ENCODE assay signal across 16 cellular contexts in the genomic region with DNA sequence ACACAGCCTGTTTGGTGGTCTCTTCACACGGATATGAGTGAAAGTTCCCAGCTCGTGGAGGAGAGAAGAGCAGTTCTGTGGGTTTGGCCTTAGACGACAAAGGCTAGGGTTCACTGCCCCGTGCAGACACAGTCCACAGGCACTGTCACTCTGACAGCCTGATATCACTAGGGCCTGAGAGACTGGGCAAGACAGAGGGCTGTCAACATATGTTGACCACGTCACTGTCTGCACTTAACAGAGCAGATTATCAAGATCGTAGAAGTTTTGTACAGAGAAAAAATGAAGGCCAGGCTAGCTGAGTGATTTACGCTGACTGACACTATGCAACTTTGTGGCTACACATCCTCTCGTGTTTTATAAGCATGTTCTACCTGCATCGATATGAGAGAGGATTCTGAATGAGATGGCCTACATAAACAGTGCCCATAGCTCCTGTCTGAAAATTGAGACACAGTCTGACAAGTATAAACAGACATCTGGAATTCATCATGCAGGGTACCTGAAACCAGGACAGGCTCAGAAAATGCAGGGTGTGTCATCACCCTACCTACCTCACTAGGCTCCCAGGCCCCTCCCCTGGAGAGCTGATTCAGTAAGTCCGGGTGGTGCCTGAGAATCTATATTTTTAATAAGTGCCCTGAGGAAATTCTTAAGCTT.
DNase-seq lines count a peak whose midpoint lies in the region; ATAC-seq and TF ChIP-seq lines count a peak whose summit lies in the region.
"Had no signal": no experiment of that assay in that cellular context is flagged by ENCODE, and none has a peak within 500 bp of the region (broad histone marks: within the 10 kb centered on the region; RNA-seq: fewer than 3 reads in every experiment).

No MANE protein-coding gene starts in this region.

- H3K36me3 ChIP-seq in esophagus (ENCODE audit: control insufficient read depth in 2 of 2, insufficient read depth in 2 of 2, low read length in 1 of 2) (no peaks in the 10 kb centered on the region), psoas muscle (ENCODE audit: insufficient read depth in 1 of 2, low read depth in 1 of 2) (no peaks in the 10 kb centered on the region)
- H3K36me3 ChIP-seq: upper lobe of right lung had no signal

- DNase-seq in activated CD8-positive, alpha-beta T cell treated with anti-CD3 and anti-CD28 coated beads for 36 hours: peak; percentile 37
- no peak for DNase-seq in activated CD8-positive, alpha-beta T cell treated with anti-CD3 and anti-CD28 coated beads, Interleukin-2, amount 10 ng/mL, durations not matched to agents 7 days and 5 days
- peak; percentile 91 for DNase-seq in RWPE1 (ENCODE audit: low spot score)
- no peak for DNase-seq in substantia nigra (lab: John Stamatoyannopoulos, UW)
- DNase-seq in naive thymus-derived CD8-positive, alpha-beta T cell: no peak
- DNase-seq in globus pallidus (ENCODE audit: low spot score): no peak
- DNase-seq in psoas muscle: no peak
- DNase-seq: activated naive CD4-positive, alpha-beta T cell treated with anti-CD3 and anti-CD28 coated beads, Interleukin-2, amount 10 ng/mL, durations not matched to agents 7 days and 5 days; Calu3; effector memory CD4-positive, alpha-beta T cell; NCI-H1048; upper lobe of right lung had no signal

- H3K36me3 Mint-ChIP-seq in activated CD8-positive, alpha-beta T cell treated with anti-CD3 and anti-CD28 coated beads for 36 hours (ENCODE audit: low read depth): peaks cover 6% of the 10 kb centered on the region
- H3K36me3 Mint-ChIP-seq in activated CD8-positive, alpha-beta T cell treated with anti-CD3 and anti-CD28 coated beads, Interleukin-2, amount 10 ng/mL, durations not matched to agents 7 days and 5 days (ENCODE audit: low read depth): no peaks in the 10 kb centered on the region
- H3K36me3 Mint-ChIP-seq in naive thymus-derived CD8-positive, alpha-beta T cell: peaks cover 0 to 9% (median 7%) of the 10 kb centered on the region in 3 donors
- H3K36me3 Mint-ChIP-seq: brain had no signal

- TF ChIP-seq CTCF in activated CD8-positive, alpha-beta T cell treated with anti-CD3 and anti-CD28 coated beads for 36 hours (IDR thresholded peaks at IDR 0.05): no peak
- TF ChIP-seq CTCF in RWPE1 (conservative IDR thresholded peaks at IDR 0.05; ENCODE audit: low read depth) (no peak), psoas muscle (IDR thresholded peaks at IDR 0.05) (no peak)

- H3K27me3 Mint-ChIP-seq in activated CD8-positive, alpha-beta T cell treated with anti-CD3 and anti-CD28 coated beads for 36 hours: no peaks in the 10 kb centered on the region
- H3K27me3 Mint-ChIP-seq in activated CD8-positive, alpha-beta T cell treated with anti-CD3 and anti-CD28 coated beads, Interleukin-2, amount 10 ng/mL, durations not matched to agents 7 days and 5 days (ENCODE audit: low read depth): no peaks in the 10 kb centered on the region
- H3K27me3 Mint-ChIP-seq in naive thymus-derived CD8-positive, alpha-beta T cell: no peaks in the 10 kb centered on the region
- H3K27me3 Mint-ChIP-seq: activated naive CD4-positive, alpha-beta T cell treated with anti-CD3 and anti-CD28 coated beads, Interleukin-2, amount 10 ng/mL, durations not matched to agents 7 days and 5 days; brain had no signal

- no peaks in the 10 kb centered on the region for H3K9me3 ChIP-seq in esophagus (ENCODE audit: control insufficient read depth in 2 of 2, insufficient read depth in 1 of 2, low read depth in 1 of 2, low read length in 1 of 2)
- H3K9me3 ChIP-seq in psoas muscle: no peaks in the 10 kb centered on the region
- H3K9me3 ChIP-seq: A549, upper lobe of right lung had no signal

- no peak overlapping the region for H3K4me3 Mint-ChIP-seq in activated CD8-positive, alpha-beta T cell treated with anti-CD3 and anti-CD28 coated beads for 36 hours
- H3K4me3 Mint-ChIP-seq in activated CD8-positive, alpha-beta T cell treated with anti-CD3 and anti-CD28 coated beads, Interleukin-2, amount 10 ng/mL, durations not matched to agents 7 days and 5 days: no peak overlapping the region
- peak overlapping the region in 1 of 10 donors; percentile 15 for H3K4me3 Mint-ChIP-seq in naive thymus-derived CD8-positive, alpha-beta T cell
- H3K4me3 Mint-ChIP-seq: activated naive CD4-positive, alpha-beta T cell treated with anti-CD3 and anti-CD28 coated beads, Interleukin-2, amount 10 ng/mL, durations not matched to agents 7 days and 5 days; brain had no signal

- intact Hi-C loops in activated CD8-positive, alpha-beta T cell treated with anti-CD3 and anti-CD28 coated beads for 36 hours (cut with micrococcal nuclease): no loop called here
- intact Hi-C loops in psoas muscle (cut with DNase I): no loop called here

- H3K4me1 ChIP-seq in esophagus (ENCODE audit: control insufficient read depth in 2 of 2, insufficient read depth in 2 of 2, low read length in 1 of 2) (peaks cover 2 to 3% of the 10 kb centered on the region in 2 donors), psoas muscle (peaks cover 32% of the 10 kb centered on the region)
- H3K4me1 ChIP-seq: upper lobe of right lung had no signal

- H3K9me3 Mint-ChIP-seq in activated CD8-positive, alpha-beta T cell treated with anti-CD3 and anti-CD28 coated beads for 36 hours: no peaks in the 10 kb centered on the region
- H3K9me3 Mint-ChIP-seq in activated CD8-positive, alpha-beta T cell treated with anti-CD3 and anti-CD28 coated beads, Interleukin-2, amount 10 ng/mL, durations not matched to agents 7 days and 5 days (ENCODE audit: insufficient read depth): peaks cover 4% of the 10 kb centered on the region
- H3K9me3 Mint-ChIP-seq in naive thymus-derived CD8-positive, alpha-beta T cell: no peaks in the 10 kb centered on the region
- H3K9me3 Mint-ChIP-seq: activated naive CD4-positive, alpha-beta T cell treated with anti-CD3 and anti-CD28 coated beads, Interleukin-2, amount 10 ng/mL, durations not matched to agents 7 days and 5 days; brain had no signal

- ATAC-seq in activated CD8-positive, alpha-beta T cell treated with anti-CD3 and anti-CD28 coated beads for 36 hours: peak; percentile 29
- ATAC-seq in activated CD8-positive, alpha-beta T cell treated with anti-CD3 and anti-CD28 coated beads, Interleukin-2, amount 10 ng/mL, durations not matched to agents 7 days and 5 days: no peak
- no peak for ATAC-seq in naive thymus-derived CD8-positive, alpha-beta T cell
- no peak for ATAC-seq in psoas muscle
- ATAC-seq: A549, SK-N-SH treated with all-trans-retinoic acid at 6 μM for 48 hours, upper lobe of right lung had no signal

- peaks cover 72% of the 10 kb centered on the region for H3K4me1 Mint-ChIP-seq in activated CD8-positive, alpha-beta T cell treated with anti-CD3 and anti-CD28 coated beads for 36 hours (ENCODE audit: low read depth)
- peaks cover 42% of the 10 kb centered on the region for H3K4me1 Mint-ChIP-seq in activated CD8-positive, alpha-beta T cell treated with anti-CD3 and anti-CD28 coated beads, Interleukin-2, amount 10 ng/mL, durations not matched to agents 7 days and 5 days (ENCODE audit: low read depth)
- peaks cover 18 to 49% (median 46%) of the 10 kb centered on the region in 4 donors for H3K4me1 Mint-ChIP-seq in naive thymus-derived CD8-positive, alpha-beta T cell

- POLR2A ChIA-PET in activated CD8-positive, alpha-beta T cell treated with anti-CD3 and anti-CD28 coated beads for 36 hours (lab: Charles Lee): no interaction called here
- POLR2A ChIA-PET in activated CD8-positive, alpha-beta T cell treated with anti-CD3 and anti-CD28 coated beads, Interleukin-2, amount 10 ng/mL, durations not matched to agents 7 days and 5 days (lab: Charles Lee): interaction anchor here (0.6 to 1.1 kb wide), 2 partner anchors 14 to 84 kb away, joined by 3 read pairs; no protein-coding TSS in a partner anchor
- POLR2A ChIA-PET in RWPE1 (lab: Yijun Ruan, JAX; ENCODE audit: low non-redundant PET): no interaction called here
- POLR2A ChIA-PET in naive thymus-derived CD8-positive, alpha-beta T cell (lab: Charles Lee): no interaction called here

- H3K27me3 ChIP-seq in esophagus (ENCODE audit: control insufficient read depth in 1 of 2, insufficient read depth in 2 of 2, low read length in 2 of 2): no peaks in the 10 kb centered on the region
- no peaks in the 10 kb centered on the region for H3K27me3 ChIP-seq in psoas muscle (ENCODE audit: insufficient read depth in 3 of 3, low read length in 2 of 3)
- H3K27me3 ChIP-seq: upper lobe of right lung had no signal

- H3K27ac ChIP-seq in RWPE1 (peak overlapping the region; percentile 63), esophagus (ENCODE audit: low read depth in 2 of 2, low read length in 1 of 2) (peak overlapping the region; percentile 15 to 79), substantia nigra (ENCODE audit: low read depth, low read length, poor library complexity, severe bottlenecking) (peak overlapping the region; percentile 99), psoas muscle (no peak overlapping the region)
- H3K27ac ChIP-seq: A549, upper lobe of right lung had no signal

- H3K4me3 ChIP-seq in esophagus (ENCODE audit: low read depth in 1 of 2, low read length in 2 of 2): no peak overlapping the region
- no peak overlapping the region for H3K4me3 ChIP-seq in psoas muscle
- H3K4me3 ChIP-seq: A549, upper lobe of right lung had no signal

- WGBS in esophagus, 2 donors: 70% methylated on average over 10 of the region's 10 CpGs
- WGBS in psoas muscle, 3 donors: 86 to 89% (median 87%) methylated on average over 10 of the region's 10 CpGs

- CTCF ChIA-PET in activated CD8-positive, alpha-beta T cell treated with anti-CD3 and anti-CD28 coated beads for 36 hours (lab: Charles Lee): interaction anchor here (1.7 kb wide), 1 partner anchor 9 kb away, joined by 6 read pairs; no protein-coding TSS in a partner anchor
- CTCF ChIA-PET in activated CD8-positive, alpha-beta T cell treated with anti-CD3 and anti-CD28 coated beads, Interleukin-2, amount 10 ng/mL, durations not matched to agents 7 days and 5 days (lab: Charles Lee): interaction anchor here (0.6 to 1.7 kb wide), 9 partner anchors 9 to 104 kb away, joined by 3 to 5 read pairs (median 4); no protein-coding TSS in a partner anchor
- CTCF ChIA-PET in RWPE1 (lab: Yijun Ruan, JAX): no interaction called here

- peak overlapping the region; percentile 16 for H3K27ac Mint-ChIP-seq in activated CD8-positive, alpha-beta T cell treated with anti-CD3 and anti-CD28 coated beads for 36 hours
- H3K27ac Mint-ChIP-seq in activated CD8-positive, alpha-beta T cell treated with anti-CD3 and anti-CD28 coated beads, Interleukin-2, amount 10 ng/mL, durations not matched to agents 7 days and 5 days: no peak overlapping the region
- H3K27ac Mint-ChIP-seq in naive thymus-derived CD8-positive, alpha-beta T cell: peak overlapping the region in 4 of 10 donors; percentile 9 to 49 (median 37)
- H3K27ac Mint-ChIP-seq: activated naive CD4-positive, alpha-beta T cell treated with anti-CD3 and anti-CD28 coated beads, Interleukin-2, amount 10 ng/mL, durations not matched to agents 7 days and 5 days had no signal

Comparison
In these comparisons a context has a peak if more than half of its experiments do, and no peak if none do; other contexts are left out.
1. DNase-seq: peak in activated CD8-positive, alpha-beta T cell treated with anti-CD3 and anti-CD28 coated beads for 36 hours (single experiment) and RWPE1 (single experiment); none in activated CD8-positive, alpha-beta T cell treated with anti-CD3 and anti-CD28 coated beads, Interleukin-2, amount 10 ng/mL, durations not matched to agents 7 days and 5 days (single experiment), substantia nigra (0 of 49), naive thymus-derived CD8-positive, alpha-beta T cell (0 of 10), globus pallidus (single experiment) and psoas muscle (0 of 2).